In the genomic region with DNA sequence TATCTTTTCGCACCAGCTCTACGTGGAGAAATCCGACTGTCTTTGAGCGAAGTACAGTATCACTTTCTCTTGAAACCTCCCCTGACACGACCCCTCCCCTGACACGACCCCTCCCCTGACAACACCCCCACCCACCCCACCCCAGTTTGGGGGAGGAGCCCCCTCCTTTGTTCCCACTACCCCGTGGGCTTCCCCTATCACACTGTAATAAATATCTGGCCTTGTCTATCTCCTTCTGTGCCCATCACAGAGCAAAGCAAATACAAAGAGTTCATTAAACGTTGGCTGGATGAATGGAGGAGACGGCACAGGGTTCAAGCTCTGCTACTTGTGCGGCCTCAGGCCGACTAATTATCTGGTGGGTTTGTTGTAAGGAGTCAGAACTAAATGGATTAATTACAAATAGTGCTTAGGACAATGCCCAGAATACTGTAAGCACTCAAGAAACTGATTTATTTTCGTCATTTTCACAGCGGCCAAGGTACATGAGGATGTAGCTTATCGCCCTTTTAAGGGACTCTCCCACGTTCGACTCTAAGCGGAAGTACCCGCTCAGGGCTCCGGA, we compare ENCODE assay signal across 8 cellular contexts. TPM values are rescaled to one million over a fixed set of nuclear protein-coding genes. Genes with fewer than 3 reads are reported as not detected.
DNase-seq lines count a peak whose midpoint lies in the region; ATAC-seq and TF ChIP-seq lines count a peak whose summit lies in the region.

No MANE protein-coding gene starts in this region.

- peak overlapping the region; percentile 67 for H3K4me3 Mint-ChIP-seq in activated CD8-positive, alpha-beta memory T cell treated with anti-CD3 and anti-CD28 coated beads, Interleukin-2, amount 10 ng/mL, durations not matched to agents 7 days and 5 days
- H3K4me3 Mint-ChIP-seq in T-cell = peak overlapping the region; percentile 89

- H3K27me3 Mint-ChIP-seq in activated CD8-positive, alpha-beta memory T cell treated with anti-CD3 and anti-CD28 coated beads, Interleukin-2, amount 10 ng/mL, durations not matched to agents 7 days and 5 days = no peaks in the 10 kb centered on the region
- H3K27me3 Mint-ChIP-seq in T-cell = no peaks in the 10 kb centered on the region

- peaks cover 3% of the 10 kb centered on the region for H3K36me3 Mint-ChIP-seq in activated CD8-positive, alpha-beta memory T cell treated with anti-CD3 and anti-CD28 coated beads, Interleukin-2, amount 10 ng/mL, durations not matched to agents 7 days and 5 days
- no peaks in the 10 kb centered on the region for H3K36me3 Mint-ChIP-seq in T-cell

- peak; percentile 51 for DNase-seq in activated CD8-positive, alpha-beta memory T cell treated with anti-CD3 and anti-CD28 coated beads, Interleukin-2, amount 10 ng/mL, durations not matched to agents 7 days and 5 days
- no peak for DNase-seq in activated CD8-positive, alpha-beta memory T cell treated with anti-CD3 and anti-CD28 coated beads for 24 hours
- DNase-seq in T-cell (peak in 3 of 34 experiments; percentile 10 to 23 (median 20)), fibroblast of the aortic adventitia (ENCODE audit: low read depth) (no peak), retinal pigment epithelial cell (ENCODE audit: low read depth) (no peak), erythroblast (lab: John Stamatoyannopoulos, UW) (no peak), putamen (ENCODE audit: low spot score) (no peak)

- H3K4me3 ChIP-seq in fibroblast of the aortic adventitia (ENCODE audit: low read depth, low read length) (peak overlapping the region; percentile 85), retinal pigment epithelial cell (ENCODE audit: low read length) (peak overlapping the region; percentile 83)

- no peak for TF ChIP-seq POLR2A in erythroblast (IDR thresholded peaks at IDR 0.05; ENCODE audit: low read length)

- TF ChIP-seq CTCF in fibroblast of the aortic adventitia (IDR thresholded peaks at IDR 0.05; ENCODE audit: insufficient read depth, low read length) = no peak
- no peak for TF ChIP-seq CTCF in retinal pigment epithelial cell (conservative IDR thresholded peaks at IDR 0.05; ENCODE audit: low read depth, low read length)

- no peaks in the 10 kb centered on the region for H3K9me3 Mint-ChIP-seq in activated CD8-positive, alpha-beta memory T cell treated with anti-CD3 and anti-CD28 coated beads, Interleukin-2, amount 10 ng/mL, durations not matched to agents 7 days and 5 days (ENCODE audit: low read depth)
- H3K9me3 Mint-ChIP-seq in T-cell = no peaks in the 10 kb centered on the region

- H3K27ac Mint-ChIP-seq in activated CD8-positive, alpha-beta memory T cell treated with anti-CD3 and anti-CD28 coated beads, Interleukin-2, amount 10 ng/mL, durations not matched to agents 7 days and 5 days = peak overlapping the region; percentile 94
- peak overlapping the region; percentile 95 to 98 for H3K27ac Mint-ChIP-seq in T-cell

- ATAC-seq in activated CD8-positive, alpha-beta memory T cell treated with anti-CD3 and anti-CD28 coated beads, Interleukin-2, amount 10 ng/mL, durations not matched to agents 7 days and 5 days = peak; percentile 5
- ATAC-seq in T-cell (replicated peaks in 1 of 4) = peak in 1 of 4 experiments; percentile 1
- ATAC-seq in GM21367 (IDR thresholded peaks at IDR 0.05; ENCODE audit: unreplicated experiment) = no peak

- POLR2A ChIA-PET in T-cell (lab: Charles Lee) = interaction anchor here (0.6 to 1.2 kb wide), 7 partner anchors 16 to 682 kb away, joined by 3 to 6 read pairs (median 4); a partner anchor contains a TSS

- peaks cover 56% of the 10 kb centered on the region for H3K4me1 Mint-ChIP-seq in activated CD8-positive, alpha-beta memory T cell treated with anti-CD3 and anti-CD28 coated beads, Interleukin-2, amount 10 ng/mL, durations not matched to agents 7 days and 5 days
- peaks cover 59 to 64% (median 60%) of the 10 kb centered on the region in 3 donors for H3K4me1 Mint-ChIP-seq in T-cell

- CTCF ChIA-PET in activated CD8-positive, alpha-beta memory T cell treated with anti-CD3 and anti-CD28 coated beads, Interleukin-2, amount 10 ng/mL, durations not matched to agents 7 days and 5 days (lab: Charles Lee) = interaction anchor here (0.6 to 8.7 kb wide), 27 partner anchors 9 to 1090 kb away, joined by 3 to 156 read pairs (median 6); a partner anchor contains a TSS
- CTCF ChIA-PET in T-cell (lab: Charles Lee) = interaction anchor here (0.6 to 5.8 kb wide), 25 partner anchors 9 to 1163 kb away, joined by 3 to 59 read pairs (median 4); a partner anchor contains a TSS

RNA-seq across cellular contexts. Expression of a gene that starts 0.6 kb away (rescaled TPM):
- total RNA-seq in activated CD8-positive, alpha-beta memory T cell treated with anti-CD3 and anti-CD28 coated beads, Interleukin-2, amount 10 ng/mL, durations not matched to agents 7 days and 5 days = 10 to 100 TPM; 76.9 to 85.9 TPM
- total RNA-seq in T-cell = 100 to 1,000 TPM in 2 of 5 donors, 10 to 100 TPM in 3; 83.8 to 105 (median 97.7) TPM
- 12.0 and 35.0 TPM in 2 replicates for total RNA-seq in fibroblast of the aortic adventitia (ENCODE audit: low replicate concordance)

RNA-seq across cellular contexts. Expression of a gene that starts 28.1 kb away (rescaled TPM):
- total RNA-seq in activated CD8-positive, alpha-beta memory T cell treated with anti-CD3 and anti-CD28 coated beads, Interleukin-2, amount 10 ng/mL, durations not matched to agents 7 days and 5 days = not detected
- total RNA-seq in T-cell (1 to 10 TPM in 1 of 5 donors, under 1 TPM in 1, not detected in 3; 0.63 to 1.4 TPM), fibroblast of the aortic adventitia (ENCODE audit: low replicate concordance) (not detected in 2 replicates)

RNA-seq across cellular contexts. Expression of a gene that starts 31.5 kb away (rescaled TPM):
- total RNA-seq in activated CD8-positive, alpha-beta memory T cell treated with anti-CD3 and anti-CD28 coated beads, Interleukin-2, amount 10 ng/mL, durations not matched to agents 7 days and 5 days = 100 to 1,000 TPM; 231 to 275 TPM
- 100 to 1,000 TPM in 1 of 5 donors, 10 to 100 TPM in 4; 91.3 to 111 (median 93.6) TPM for total RNA-seq in T-cell
- total RNA-seq in fibroblast of the aortic adventitia (ENCODE audit: low replicate concordance) = 1.8 and 4.6 TPM in 2 replicates

RNA-seq across cellular contexts. Expression of a gene that starts 47.7 kb away (rescaled TPM):
- under 1 TPM; 0.42 to 0.47 TPM for total RNA-seq in activated CD8-positive, alpha-beta memory T cell treated with anti-CD3 and anti-CD28 coated beads, Interleukin-2, amount 10 ng/mL, durations not matched to agents 7 days and 5 days
- total RNA-seq in T-cell (under 1 TPM in 3 of 5 donors, not detected in 2; 0.47 to 0.73 (median 0.62) TPM), fibroblast of the aortic adventitia (ENCODE audit: low replicate concordance) (18.9 and 30.3 TPM in 2 replicates)

RNA-seq across cellular contexts. Expression of a gene that starts 50.5 kb away (rescaled TPM):
- 10 to 100 TPM; 25.9 to 32.6 TPM for total RNA-seq in activated CD8-positive, alpha-beta memory T cell treated with anti-CD3 and anti-CD28 coated beads, Interleukin-2, amount 10 ng/mL, durations not matched to agents 7 days and 5 days
- 10 to 100 TPM in 3 of 5 donors, 1 to 10 TPM in 2; 3.1 to 11.3 (median 10.7) TPM for total RNA-seq in T-cell
- 3.4 and 7.4 TPM in 2 replicates for total RNA-seq in fibroblast of the aortic adventitia (ENCODE audit: low replicate concordance)

Comparison
In these comparisons a context has a peak if more than half of its experiments do, and no peak if none do; other contexts are left out.
1. RNA of a gene that starts 31.5 kb away (total RNA-seq): 231 to 275 TPM in activated CD8-positive, alpha-beta memory T cell treated with anti-CD3 and anti-CD28 coated beads, Interleukin-2, amount 10 ng/mL, durations not matched to agents 7 days and 5 days and 91.3 to 111 TPM in T-cell; 1.8 to 4.6 TPM in fibroblast of the aortic adventitia; every median in the first group is over 10 times any median in the second.